Comparison of ENCODE assay signal across 8 cellular contexts in genomic region chr9:123353984-123354591, GRCh38. TPM values are rescaled to one million over a fixed set of nuclear protein-coding genes. Genes with fewer than 3 reads are reported as not detected.
DNase-seq lines count a peak whose midpoint lies in the region; TF ChIP-seq lines count a peak whose summit lies in the region.

No MANE protein-coding gene starts in this region.

- H3K4me3 Mint-ChIP-seq in CD8-positive, alpha-beta memory T cell, result no peak overlapping the region
- H3K4me3 Mint-ChIP-seq in brain, result peak overlapping the region in 2 of 5 experiments; percentile 58 to 73

- H3K9me3 Mint-ChIP-seq in CD8-positive, alpha-beta memory T cell, result no peaks in the 10 kb centered on the region
- H3K9me3 Mint-ChIP-seq in brain, result peaks cover 0 to 13% (median 0%) of the 10 kb centered on the region in 5 experiments

- peaks cover 8 to 23% of the 10 kb centered on the region in 2 donors for H3K27me3 Mint-ChIP-seq in CD8-positive, alpha-beta memory T cell
- H3K27me3 Mint-ChIP-seq in brain, result peaks cover 23% of the 10 kb centered on the region

- H3K27ac Mint-ChIP-seq in CD8-positive, alpha-beta memory T cell, result no peak overlapping the region
- H3K27ac Mint-ChIP-seq in brain, result peak overlapping the region in 4 of 5 experiments; percentile 54 to 94 (median 88)

- TF ChIP-seq CTCF in GM20000 (IDR thresholded peaks at IDR 0.05; ENCODE audit: extremely low read depth, missing control alignments) (peak; percentile 82), brain (conservative IDR thresholded peaks at IDR 0.05) (peak; percentile 82 to 94)

- CTCF ChIA-PET in CD8-positive, alpha-beta memory T cell (lab: Charles Lee), result interaction anchor here (0.8 to 1.7 kb wide), 6 partner anchors 10 to 687 kb away, joined by 3 to 5 read pairs (median 4); no protein-coding TSS in a partner anchor

- H3K4me1 Mint-ChIP-seq in CD8-positive, alpha-beta memory T cell, result peaks cover 5 to 10% (median 6%) of the 10 kb centered on the region in 3 donors
- peaks cover 58% of the 10 kb centered on the region for H3K4me1 Mint-ChIP-seq in brain

- H3K36me3 Mint-ChIP-seq in CD8-positive, alpha-beta memory T cell, result no peaks in the 10 kb centered on the region
- no peaks in the 10 kb centered on the region for H3K36me3 Mint-ChIP-seq in brain

- H3K9me3 ChIP-seq in CD8-positive, alpha-beta memory T cell (ENCODE audit: low read length), result no peaks in the 10 kb centered on the region

- no peak overlapping the region for H3K4me3 ChIP-seq in CD8-positive, alpha-beta memory T cell (ENCODE audit: low read length)

- H3K27me3 ChIP-seq in CD8-positive, alpha-beta memory T cell (ENCODE audit: insufficient read depth, low read length, poor library complexity, severe bottlenecking), result no peaks in the 10 kb centered on the region

- no peaks in the 10 kb centered on the region for H3K36me3 ChIP-seq in CD8-positive, alpha-beta memory T cell (ENCODE audit: insufficient read depth, low read length)

- no peak overlapping the region for H3K27ac ChIP-seq in CD8-positive, alpha-beta memory T cell (ENCODE audit: low read depth, low read length)

- peak in 4 of 5 donors; percentile 21 to 57 (median 30) for DNase-seq in CD8-positive, alpha-beta memory T cell
- DNase-seq in GM20000 (ENCODE audit: low spot score), result peak; percentile 86
- DNase-seq in LHCN-M2 (ENCODE audit: low read depth), result peak; percentile 45
- DNase-seq in UCSD-AML1 (lab: John Stamatoyannopoulos, UW; ENCODE audit: unreplicated experiment), result peak; percentile 63
- peak; percentile 90 for DNase-seq in islet precursor cell
- peak; percentile 62 for DNase-seq in stimulated activated CD4-positive, alpha-beta T cell treated with anti-CD3 and anti-CD28 coated beads, Interleukin-4, amount 100 ng/mL, for 1 hour
- no peak for DNase-seq in DMS79 treated with DMSO at 0.1 percent for 48 hours (lab: John Stamatoyannopoulos, UW)

- peaks cover 12% of the 10 kb centered on the region for H3K4me1 ChIP-seq in CD8-positive, alpha-beta memory T cell (ENCODE audit: insufficient read depth, low read length)

- POLR2A ChIA-PET in CD8-positive, alpha-beta memory T cell (lab: Charles Lee), result no interaction called here

RNA-seq across cellular contexts. Expression of gene CRB2, which starts 1.9 kb away (rescaled TPM):
- total RNA-seq in CD8-positive, alpha-beta memory T cell, result not detected
- 0.05 TPM for polyA plus RNA-seq in CD8-positive, alpha-beta memory T cell
- not detected in 2 replicates for total RNA-seq in LHCN-M2 (2014; rRNA removed)
- not detected for polyA plus RNA-seq in LHCN-M2 (2012)
- 6.4 TPM for polyA plus RNA-seq in brain (ENCODE audit: insufficient read depth, low read depth, low replicate concordance)

Comparison
In these comparisons a context has a peak if more than half of its experiments do, and no peak if none do; other contexts are left out.
1. H3K27ac Mint-ChIP-seq: peak in brain (4 of 5); none in CD8-positive, alpha-beta memory T cell (0 of 8).